ENCODE assay signal across 8 cellular contexts in genomic region chr1:238123201-238123600, GRCh38.
"Had no signal": no experiment of that assay in that cellular context is flagged by ENCODE, and none has a peak within 500 bp of the region (broad histone marks: within the 10 kb centered on the region; RNA-seq: fewer than 3 reads in every experiment).

No MANE protein-coding gene starts in this region.

- H3K4me1 Mint-ChIP-seq: GM23338 had no signal

- H3K4me2 ChIP-seq: GM23338 had no signal

- H3K4me1 ChIP-seq: HAP-1 had no signal

- H3K36me3 ChIP-seq: HAP-1 had no signal

- H3K4me3 ChIP-seq: GM23338, HAP-1, K562 had no signal

- ATAC-seq: GM23338, HCT116, K562 had no signal

- H3K4me3 Mint-ChIP-seq: GM23338, HFFc6 had no signal

- H3K27ac Mint-ChIP-seq: GM23338, HFFc6 had no signal

- H3K9me3 Mint-ChIP-seq: GM23338 had no signal

- H2AFZ ChIP-seq: GM23338 had no signal

- DNase-seq: H7, HFFc6, IMR-90, KG1 had no signal
